20 cellular contexts compared by ENCODE assay signal in the genomic region with DNA sequence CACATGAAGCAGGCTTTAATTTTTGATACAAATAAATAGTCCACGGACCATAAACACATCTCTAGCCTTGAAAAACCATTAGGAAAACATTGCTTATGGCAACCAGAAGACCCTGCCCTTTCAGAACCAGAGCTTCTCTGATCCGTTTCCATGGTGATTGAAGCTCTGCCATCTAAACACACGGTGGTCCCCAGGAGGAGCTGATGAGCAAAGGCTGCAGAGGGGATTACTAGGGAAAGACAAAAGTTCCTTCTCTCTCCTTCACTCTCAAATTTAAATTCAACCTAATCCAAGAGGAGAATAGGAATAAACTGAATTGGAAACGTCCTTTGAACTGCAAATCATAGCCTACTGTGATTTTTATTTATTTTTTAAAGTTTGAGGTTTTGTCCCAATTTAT.
"Had no signal": no experiment of that assay in that cellular context is flagged by ENCODE, and none has a peak within 500 bp of the region (broad histone marks: within the 10 kb centered on the region; RNA-seq: fewer than 3 reads in every experiment).

No MANE protein-coding gene starts in this region.

- H3K27ac Mint-ChIP-seq: endodermal cell; memory B cell; natural killer cell treated with Interleukin-12 subunit alpha and Interleukin-12 subunit beta and Interleukin-15 and Interleukin-18, amount 100 ng/mL, for 72 hours; type B pancreatic cell had no signal

- ATAC-seq: foreskin keratinocyte; left cardiac atrium; lower lobe of right lung; natural killer cell treated with Interleukin-12 subunit alpha and Interleukin-12 subunit beta and Interleukin-15 and Interleukin-18, amount 100 ng/mL, for 72 hours; psoas muscle; stimulated activated naive CD8-positive, alpha-beta T cell treated with anti-CD3 and anti-CD28 coated beads, Interleukin-15, Interleukin-2, amounts not matched to agents 100 U/mL and 50 U/mL, for 24 hours had no signal

- H3K4me2 ChIP-seq: hepatocyte had no signal

- H2AFZ ChIP-seq: hepatocyte had no signal

- H3K4me3 ChIP-seq: hepatocyte, left ventricle myocardium inferior, lower lobe of right lung, psoas muscle, sigmoid colon, skin epidermis, suprapubic skin, thyroid gland had no signal

- H3K9me3 ChIP-seq: left ventricle myocardium inferior, lower lobe of right lung, neutrophil, psoas muscle, sigmoid colon, suprapubic skin, thyroid gland had no signal

- H3K36me3 ChIP-seq: left ventricle myocardium inferior, lower lobe of right lung, neutrophil, sigmoid colon, suprapubic skin, thyroid gland had no signal

- H3K9me3 Mint-ChIP-seq: memory B cell; natural killer cell treated with Interleukin-12 subunit alpha and Interleukin-12 subunit beta and Interleukin-15 and Interleukin-18, amount 100 ng/mL, for 72 hours had no signal

- H3K27ac ChIP-seq: foreskin keratinocyte, hepatocyte, left ventricle myocardium inferior, lower lobe of right lung, neutrophil, psoas muscle, sigmoid colon, skin epidermis, suprapubic skin, thyroid gland had no signal

- H3K4me3 Mint-ChIP-seq: endodermal cell; memory B cell; natural killer cell treated with Interleukin-12 subunit alpha and Interleukin-12 subunit beta and Interleukin-15 and Interleukin-18, amount 100 ng/mL, for 72 hours; type B pancreatic cell had no signal

- H3K4me1 ChIP-seq: foreskin keratinocyte, left ventricle myocardium inferior, lower lobe of right lung, psoas muscle, sigmoid colon, suprapubic skin, thyroid gland had no signal

- DNase-seq: endodermal cell; erythroblast; foreskin keratinocyte; head of caudate nucleus; kidney; left cardiac atrium; left ventricle myocardium inferior; lower lobe of right lung; midbrain; psoas muscle; sigmoid colon; stimulated activated naive CD8-positive, alpha-beta T cell treated with anti-CD3 and anti-CD28 coated beads, Interleukin-15, Interleukin-2, amounts not matched to agents 100 U/mL and 50 U/mL, for 24 hours; thyroid gland had no signal

- H3K36me3 Mint-ChIP-seq: memory B cell; natural killer cell treated with Interleukin-12 subunit alpha and Interleukin-12 subunit beta and Interleukin-15 and Interleukin-18, amount 100 ng/mL, for 72 hours; type B pancreatic cell had no signal

- H3K27me3 ChIP-seq: foreskin keratinocyte, hepatocyte, neutrophil, sigmoid colon, suprapubic skin, thyroid gland had no signal
